ENCODE assay signal across 15 cellular contexts in the genomic region with DNA sequence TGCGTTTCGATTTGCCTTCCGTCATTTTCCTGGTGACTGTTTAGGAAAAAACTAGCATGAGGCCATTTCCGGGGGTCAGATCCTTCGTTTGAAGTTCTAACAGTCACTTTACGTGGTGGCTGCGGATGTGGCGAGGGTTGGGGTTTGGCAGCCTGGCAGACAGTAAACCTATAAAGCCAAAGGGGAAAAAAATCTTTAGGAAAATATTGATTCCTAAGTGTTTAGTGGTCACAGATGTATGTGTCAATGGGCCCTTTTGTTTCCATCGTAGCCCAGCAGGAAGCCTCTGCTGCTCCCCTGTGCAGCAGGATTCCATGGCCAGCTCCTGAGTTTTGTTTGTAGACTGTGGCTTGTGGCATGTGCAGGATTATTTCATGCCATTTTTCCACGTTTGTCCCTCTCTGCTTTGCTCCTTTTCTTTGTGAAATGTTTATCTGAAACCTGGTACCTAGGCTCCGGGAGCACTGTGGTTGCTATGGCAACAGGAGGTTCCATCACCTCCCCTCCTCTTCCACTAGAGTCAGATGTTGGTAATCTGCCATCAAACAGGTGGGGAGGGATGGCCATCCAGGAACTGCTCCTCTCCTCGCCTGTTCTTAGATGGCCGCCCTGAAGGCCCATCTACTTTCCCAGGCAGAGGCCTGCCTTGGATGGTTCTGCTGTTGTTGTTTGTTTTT.
DNase-seq lines count a peak whose midpoint lies in the region; ATAC-seq and TF ChIP-seq lines count a peak whose summit lies in the region.
"Had no signal": no experiment of that assay in that cellular context is flagged by ENCODE, and none has a peak within 500 bp of the region (broad histone marks: within the 10 kb centered on the region; RNA-seq: fewer than 3 reads in every experiment).

No MANE protein-coding gene starts in this region.

- no peak for TF ChIP-seq CTCF in Calu3 (IDR thresholded peaks at IDR 0.05; ENCODE audit: unreplicated experiment)
- TF ChIP-seq CTCF in GM23338 (conservative IDR thresholded peaks at IDR 0.05; ENCODE audit: low read depth in 2 of 2) = no peak

- no peak overlapping the region for H3K4me2 ChIP-seq in GM23338

- no peak overlapping the region for H2AFZ ChIP-seq in GM23338
- H2AFZ ChIP-seq: GM23248 had no signal

- POLR2A ChIA-PET in activated CD4-positive, alpha-beta T cell treated with anti-CD3 and anti-CD28 coated beads for 36 hours (lab: Charles Lee) = no interaction called here

- H3K27ac Mint-ChIP-seq in Calu3 (ENCODE audit: unreplicated experiment) (peak overlapping the region; percentile 52), GM23338 (no peak overlapping the region)
- H3K27ac Mint-ChIP-seq in activated CD4-positive, alpha-beta T cell treated with anti-CD3 and anti-CD28 coated beads for 36 hours = no peak overlapping the region

- H3K27me3 Mint-ChIP-seq in Calu3 (ENCODE audit: unreplicated experiment) (no peaks in the 10 kb centered on the region), GM23338 (ENCODE audit: insufficient read depth, low read depth, poor library complexity) (peaks cover 6% of the 10 kb centered on the region)
- H3K27me3 Mint-ChIP-seq in activated CD4-positive, alpha-beta T cell treated with anti-CD3 and anti-CD28 coated beads for 36 hours = no peaks in the 10 kb centered on the region

- H3K27ac ChIP-seq in GM23338 (ENCODE audit: low read depth) = no peak overlapping the region
- H3K27ac ChIP-seq: GM23248, neutrophil had no signal

- H3K4me3 ChIP-seq in GM23338 = no peak overlapping the region
- H3K4me3 ChIP-seq: GM23248 had no signal

- H3K36me3 Mint-ChIP-seq in Calu3 (ENCODE audit: insufficient read depth, unreplicated experiment) (peaks cover 30% of the 10 kb centered on the region), GM23338 (ENCODE audit: low read depth) (peaks cover 5% of the 10 kb centered on the region; the same call in 1 of the 3 replicates)
- peaks cover 2% of the 10 kb centered on the region for H3K36me3 Mint-ChIP-seq in activated CD4-positive, alpha-beta T cell treated with anti-CD3 and anti-CD28 coated beads for 36 hours (ENCODE audit: low read depth)

- ATAC-seq in HG03097 (IDR thresholded peaks at IDR 0.05; ENCODE audit: low FRiP score, unreplicated experiment) (no peak), GM23338 (no peak)
- ATAC-seq in activated CD4-positive, alpha-beta T cell treated with anti-CD3 and anti-CD28 coated beads for 36 hours = no peak

- CTCF ChIA-PET in Calu3 (lab: Charles Lee) = interaction anchor here (0.9 to 1.6 kb wide), 2 partner anchors 74 to 129 kb away, joined by 3 read pairs; no protein-coding TSS in a partner anchor
- CTCF ChIA-PET in activated CD4-positive, alpha-beta T cell treated with anti-CD3 and anti-CD28 coated beads for 36 hours (lab: Charles Lee) = no interaction called here

- DNase-seq in Calu3 (peak; percentile 72), NCI-H146 treated with DMSO at 0.1 percent for 48 hours (lab: John Stamatoyannopoulos, UW; ENCODE audit: unreplicated experiment) (peak; percentile 47), cerebellar nuclear complex (lab: John Stamatoyannopoulos, UW) (peak; percentile 33 to 48), lung microvascular endothelial cell (ENCODE audit: low read depth in 2 of 2) (peak; percentile 87 to 92), GM23338 (ENCODE audit: low spot score) (no peak)
- DNase-seq in stimulated activated CD4-positive, alpha-beta T cell treated with anti-CD3 and anti-CD28 coated beads, Interleukin-4, amount 100 ng/mL, for 24 hours = no peak
- no peak for DNase-seq in activated CD4-positive, alpha-beta T cell treated with anti-CD3 and anti-CD28 coated beads for 36 hours
- DNase-seq: activated T-cell treated with anti-CD3 and anti-CD28 coated beads for 4 hours; erythroblast; GM23248; NCI-H2081 treated with DMSO at 0.1 percent for 48 hours; RPMI8226; stimulated activated CD4-positive, alpha-beta T cell treated with anti-CD3 and anti-CD28 coated beads, Interleukin-15, amount 100 ng/mL, for 24 hours had no signal

- BruUV-seq in Calu3 (replicated peaks; lab: Mats Ljungman, UMichigan) = no TSS peak

- H3K79me2 ChIP-seq in GM23338 (replicated peaks; ENCODE audit: insufficient read depth) = no peaks in the 10 kb centered on the region

- H3F3A ChIP-seq in GM23338 (replicated peaks; ENCODE audit: low read depth) = no peaks in the 10 kb centered on the region

- intact Hi-C loops in Calu3 (cut with micrococcal nuclease; ENCODE audit: unreplicated experiment) = no loop called here
- intact Hi-C loops in activated CD4-positive, alpha-beta T cell treated with anti-CD3 and anti-CD28 coated beads for 36 hours (cut with DNase I, micrococcal nuclease) = no loop called here

- no peaks in the 10 kb centered on the region for H3K36me3 ChIP-seq in GM23338 (ENCODE audit: insufficient read depth)
- H3K36me3 ChIP-seq: neutrophil had no signal

- no peaks in the 10 kb centered on the region for H4K20me1 ChIP-seq in GM23338 (replicated peaks; ENCODE audit: insufficient read depth)

- no peak overlapping the region for H3K4me3 Mint-ChIP-seq in Calu3 (ENCODE audit: low read depth, unreplicated experiment)
- H3K4me3 Mint-ChIP-seq in GM23338 = no peak overlapping the region
- no peak overlapping the region for H3K4me3 Mint-ChIP-seq in activated CD4-positive, alpha-beta T cell treated with anti-CD3 and anti-CD28 coated beads for 36 hours

- H3K9me2 ChIP-seq in GM23338 (ENCODE audit: insufficient read depth) = no peaks in the 10 kb centered on the region

- peaks cover 2% of the 10 kb centered on the region for H3K9me3 Mint-ChIP-seq in Calu3 (ENCODE audit: low read depth, unreplicated experiment)
- H3K9me3 Mint-ChIP-seq in GM23338 = no peaks in the 10 kb centered on the region; the same call in 2 of the 3 replicates
- no peaks in the 10 kb centered on the region for H3K9me3 Mint-ChIP-seq in activated CD4-positive, alpha-beta T cell treated with anti-CD3 and anti-CD28 coated beads for 36 hours (ENCODE audit: low read depth)

- no peaks in the 10 kb centered on the region for H3K4me1 ChIP-seq in GM23338 (ENCODE audit: insufficient read depth)

- H3K4me1 Mint-ChIP-seq in Calu3 (ENCODE audit: low read depth, unreplicated experiment) = peaks cover 85% of the 10 kb centered on the region
- peaks cover 21% of the 10 kb centered on the region for H3K4me1 Mint-ChIP-seq in GM23338
- no peaks in the 10 kb centered on the region for H3K4me1 Mint-ChIP-seq in activated CD4-positive, alpha-beta T cell treated with anti-CD3 and anti-CD28 coated beads for 36 hours

- H3K27me3 ChIP-seq in GM23338 (ENCODE audit: insufficient read depth) = no peaks in the 10 kb centered on the region
- H3K27me3 ChIP-seq: neutrophil had no signal

TF ChIP-seq in GM23338, 12 proteins besides CTCF, POLR2A, EP300 and RAD21 (continues in another document):
- no peak for TF ChIP-seq EZH2 (IDR thresholded peaks at IDR 0.05; ENCODE audit: low read depth, unreplicated experiment)
- no peak for TF ChIP-seq ZNF331 (CRISPR knock-in tag; IDR thresholded peaks at IDR 0.05; ENCODE audit: low read depth)

Comparison
In these comparisons a context has a peak if more than half of its experiments do, and no peak if none do; other contexts are left out.
1. DNase-seq: peak in Calu3 (single experiment), NCI-H146 treated with DMSO at 0.1 percent for 48 hours (single experiment), cerebellar nuclear complex (2 of 2) and lung microvascular endothelial cell (2 of 2); none in stimulated activated CD4-positive, alpha-beta T cell treated with anti-CD3 and anti-CD28 coated beads, Interleukin-4, amount 100 ng/mL, for 24 hours (single experiment), GM23338 (single experiment) and activated CD4-positive, alpha-beta T cell treated with anti-CD3 and anti-CD28 coated beads for 36 hours (single experiment).